ENCODE assay signal across 10 cellular contexts in the genomic region with DNA sequence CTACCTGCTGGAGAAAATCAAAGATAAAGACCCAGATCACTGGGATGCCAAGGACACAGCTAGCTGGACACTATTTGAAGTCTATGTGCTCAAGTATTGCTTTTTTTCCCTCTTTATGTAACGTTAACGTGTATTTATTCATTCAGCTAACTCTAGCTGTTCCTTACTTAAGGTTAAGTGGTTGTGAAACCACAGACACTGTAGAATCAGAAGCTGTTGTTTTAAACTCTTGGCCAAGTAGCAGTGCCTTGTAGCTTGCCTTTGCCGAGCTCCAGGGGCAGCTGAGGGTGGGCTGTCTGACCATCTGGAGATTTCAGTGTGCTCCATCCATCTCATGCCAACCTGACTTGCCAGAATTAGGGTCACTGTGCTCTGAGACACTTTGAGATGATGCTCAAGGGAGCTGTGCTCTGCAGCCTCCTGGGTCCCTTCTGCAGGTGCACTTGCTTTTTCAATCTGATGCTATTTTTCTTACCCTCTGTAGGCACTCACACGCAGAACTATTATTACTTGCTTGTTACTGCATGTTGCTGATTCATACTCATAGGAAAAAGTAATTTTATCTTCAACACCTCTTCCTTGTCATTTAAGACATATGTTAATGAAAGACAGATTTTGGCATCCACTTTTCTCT.
A peak's percentile ranks its signal among the peaks of the same experiment; 100 is the strongest.
DNase-seq lines count a peak whose midpoint lies in the region; ATAC-seq and TF ChIP-seq lines count a peak whose summit lies in the region.
"Had no signal": no experiment of that assay in that cellular context is flagged by ENCODE, and none has a peak within 500 bp of the region (broad histone marks: within the 10 kb centered on the region; RNA-seq: fewer than 3 reads in every experiment).

No MANE protein-coding gene starts in this region.

- peaks cover 35% of the 10 kb centered on the region for H3K4me1 Mint-ChIP-seq in activated naive CD8-positive, alpha-beta T cell (ENCODE audit: low read depth)
- H3K4me1 Mint-ChIP-seq in stimulated activated naive B cell treated with anti-CD40 and anti-IgM and Interleukin-4, amounts not matched to agents 10 μg/mL and 1 μg/mL and 100 μg/mL, for 72 hours: peaks cover 46 to 67% of the 10 kb centered on the region in 2 donors

- no peaks in the 10 kb centered on the region for H3K36me3 ChIP-seq in MM.1S (replicated peaks; ENCODE audit: insufficient read depth, low read length)

- intact Hi-C loops in Right ventricle myocardium inferior (cut with DNase I): no loop called here

- H3K4me3 ChIP-seq in MM.1S (ENCODE audit: low read length): no peak overlapping the region

- no peaks in the 10 kb centered on the region for H3K9me3 Mint-ChIP-seq in activated naive CD8-positive, alpha-beta T cell (ENCODE audit: low read depth)
- H3K9me3 Mint-ChIP-seq in stimulated activated naive B cell treated with anti-CD40 and anti-IgM and Interleukin-4, amounts not matched to agents 10 μg/mL and 1 μg/mL and 100 μg/mL, for 72 hours: peaks cover 3 to 6% of the 10 kb centered on the region in 2 donors

- peaks cover 13% of the 10 kb centered on the region for H3K36me3 Mint-ChIP-seq in activated naive CD8-positive, alpha-beta T cell
- H3K36me3 Mint-ChIP-seq in stimulated activated naive B cell treated with anti-CD40 and anti-IgM and Interleukin-4, amounts not matched to agents 10 μg/mL and 1 μg/mL and 100 μg/mL, for 72 hours: peaks cover 14 to 43% of the 10 kb centered on the region in 2 donors

- no peaks in the 10 kb centered on the region for H3K9me2 ChIP-seq in MM.1S (replicated peaks; ENCODE audit: insufficient read depth, low read length)

- no peak overlapping the region for H3K9ac ChIP-seq in MM.1S (ENCODE audit: low read length)

- H3K27ac ChIP-seq in MM.1S (ENCODE audit: low read length): no peak overlapping the region

- TF ChIP-seq CTCF in MM.1S (IDR thresholded peaks at IDR 0.05; ENCODE audit: low read length): no peak

- no peaks in the 10 kb centered on the region for H3K79me2 ChIP-seq in MM.1S (ENCODE audit: low read length)

- peaks cover 8% of the 10 kb centered on the region for H3F3A ChIP-seq in MM.1S (ENCODE audit: insufficient read depth, low read length)

- H3K4me1 ChIP-seq in MM.1S (ENCODE audit: low read length): peaks cover 29% of the 10 kb centered on the region

- no peaks in the 10 kb centered on the region for H3K27me3 ChIP-seq in MM.1S (replicated peaks; ENCODE audit: insufficient read depth, low read length)

- no peak overlapping the region for H3K4me2 ChIP-seq in MM.1S (ENCODE audit: low read depth, low read length)

- H3K27ac Mint-ChIP-seq in activated naive CD8-positive, alpha-beta T cell: peak overlapping the region; percentile 97
- peak overlapping the region; percentile 89 for H3K27ac Mint-ChIP-seq in stimulated activated naive B cell treated with anti-CD40 and anti-IgM and Interleukin-4, amounts not matched to agents 10 μg/mL and 1 μg/mL and 100 μg/mL, for 72 hours

- H3K9me3 ChIP-seq in MM.1S (replicated peaks; ENCODE audit: insufficient read depth, low read length): no peaks in the 10 kb centered on the region

- H2AFZ ChIP-seq in MM.1S (ENCODE audit: low read length): no peak overlapping the region

- peak; percentile 33 for ATAC-seq in HG03066 (IDR thresholded peaks at IDR 0.05; ENCODE audit: low read depth, unreplicated experiment)
- peak; percentile 76 to 80 for ATAC-seq in stimulated activated naive B cell treated with anti-CD40 and anti-IgM and Interleukin-4, amounts not matched to agents 10 μg/mL and 1 μg/mL and 100 μg/mL, for 72 hours (replicated peaks)
- ATAC-seq in esophagus mucosa: no peak
- ATAC-seq in Right ventricle myocardium inferior: no peak

- no peak overlapping the region for H3K4me3 Mint-ChIP-seq in activated naive CD8-positive, alpha-beta T cell
- peak overlapping the region; percentile 24 to 43 for H3K4me3 Mint-ChIP-seq in stimulated activated naive B cell treated with anti-CD40 and anti-IgM and Interleukin-4, amounts not matched to agents 10 μg/mL and 1 μg/mL and 100 μg/mL, for 72 hours

- no peaks in the 10 kb centered on the region for H3K27me3 Mint-ChIP-seq in activated naive CD8-positive, alpha-beta T cell
- H3K27me3 Mint-ChIP-seq in stimulated activated naive B cell treated with anti-CD40 and anti-IgM and Interleukin-4, amounts not matched to agents 10 μg/mL and 1 μg/mL and 100 μg/mL, for 72 hours: no peaks in the 10 kb centered on the region

- DNase-seq in stimulated activated CD4-positive, alpha-beta T cell treated with anti-CD3 and anti-CD28 coated beads, Interleukin-15, amount 100 ng/mL, for 24 hours: peak; percentile 24
- no peak for DNase-seq in stimulated activated CD4-positive, alpha-beta T cell treated with anti-CD3 and anti-CD28 coated beads, Interleukin-4, amount 100 ng/mL, for 1 hour
- DNase-seq in stimulated activated naive B cell treated with anti-CD40 and anti-IgM and Interleukin-4, amounts not matched to agents 10 μg/mL and 1 μg/mL and 100 μg/mL, for 72 hours: peak; percentile 50
- no peak for DNase-seq in MM.1S
- DNase-seq in Right ventricle myocardium inferior (ENCODE audit: missing footprints): no peak
- DNase-seq: NCI-H1694; stimulated activated CD4-positive, alpha-beta T cell treated with anti-CD3 and anti-CD28 coated beads, Interleukin-4, amount 100 ng/mL, for 4 hours had no signal

- no peaks in the 10 kb centered on the region for H4K20me1 ChIP-seq in MM.1S (ENCODE audit: insufficient read depth, low read length)

Comparison
In these comparisons a context has a peak if more than half of its experiments do, and no peak if none do; other contexts are left out.
1. DNase-seq: peak in stimulated activated CD4-positive, alpha-beta T cell treated with anti-CD3 and anti-CD28 coated beads, Interleukin-15, amount 100 ng/mL, for 24 hours (single experiment) and stimulated activated naive B cell treated with anti-CD40 and anti-IgM and Interleukin-4, amounts not matched to agents 10 μg/mL and 1 μg/mL and 100 μg/mL, for 72 hours (single experiment); none in stimulated activated CD4-positive, alpha-beta T cell treated with anti-CD3 and anti-CD28 coated beads, Interleukin-4, amount 100 ng/mL, for 1 hour (single experiment), MM.1S (single experiment) and Right ventricle myocardium inferior (single experiment).
2. ATAC-seq: peak in HG03066 (single experiment) and stimulated activated naive B cell treated with anti-CD40 and anti-IgM and Interleukin-4, amounts not matched to agents 10 μg/mL and 1 μg/mL and 100 μg/mL, for 72 hours (2 of 2); none in esophagus mucosa (single experiment) and Right ventricle myocardium inferior (single experiment).